12 cellular contexts compared by ENCODE assay signal in the genomic region with DNA sequence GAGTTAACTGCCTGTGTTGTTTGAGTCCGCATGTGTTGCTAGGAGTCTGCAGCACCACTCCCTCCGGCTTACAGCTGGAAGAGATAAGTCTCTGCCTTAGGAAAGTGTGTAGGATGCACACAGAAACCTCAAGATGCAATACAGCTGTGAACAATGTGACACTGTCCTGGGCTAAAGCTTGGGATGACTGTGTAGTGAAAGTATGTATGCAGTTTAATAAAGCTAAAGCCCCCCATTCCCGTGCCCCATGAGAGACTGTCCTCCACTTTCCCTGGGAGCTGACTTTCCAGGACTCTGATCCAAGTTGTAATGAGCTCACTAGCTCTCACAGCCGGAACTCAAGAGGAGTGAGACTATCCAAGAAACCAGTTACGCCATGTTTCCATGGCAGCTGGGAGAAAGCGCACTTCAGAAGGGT.
DNase-seq lines count a peak whose midpoint lies in the region; ATAC-seq and TF ChIP-seq lines count a peak whose summit lies in the region.
"Had no signal": no experiment of that assay in that cellular context is flagged by ENCODE, and none has a peak within 500 bp of the region (broad histone marks: within the 10 kb centered on the region; RNA-seq: fewer than 3 reads in every experiment).

No MANE protein-coding gene starts in this region.

- no peaks in the 10 kb centered on the region for H3K27me3 ChIP-seq in testis

- H3K27ac ChIP-seq in testis = no peak overlapping the region

- peak; percentile 20 for DNase-seq in left cardiac atrium
- DNase-seq in testis = peak; percentile 14
- DNase-seq in T1000 (lab: John Stamatoyannopoulos, UW) = no peak
- DNase-seq in SK-N-DZ (ENCODE audit: low spot score) = no peak
- DNase-seq: central memory CD4-positive, alpha-beta T cell; KG1; NCI-H526; stimulated activated CD4-positive, alpha-beta T cell treated with anti-CD3 and anti-CD28 coated beads, Interleukin-4, amount 100 ng/mL, for 1 hour had no signal

- no peak for TF ChIP-seq CTCF in testis (IDR thresholded peaks at IDR 0.05)

- ATAC-seq in GM19455 (IDR thresholded peaks at IDR 0.05; ENCODE audit: unreplicated experiment) (peak; percentile 23), HG03571 (IDR thresholded peaks at IDR 0.05; ENCODE audit: unreplicated experiment) (peak; percentile 4), left cardiac atrium (peak; percentile 87 to 93), HG03135 (IDR thresholded peaks at IDR 0.05; ENCODE audit: unreplicated experiment) (no peak), HG03039 (IDR thresholded peaks at IDR 0.05; ENCODE audit: unreplicated experiment) (no peak)

- no peaks in the 10 kb centered on the region for H3K36me3 ChIP-seq in testis (ENCODE audit: low read depth, missing control alignments)

- no peaks in the 10 kb centered on the region for H3K9me3 ChIP-seq in testis

- H3K4me1 ChIP-seq in testis = no peaks in the 10 kb centered on the region

- no peak for TF ChIP-seq POLR2A in testis (IDR thresholded peaks at IDR 0.05)

- no peak overlapping the region for H3K4me3 ChIP-seq in testis

- intact Hi-C loops in left cardiac atrium (cut with DNase I) = no loop called here
- intact Hi-C loops in testis (cut with DNase I; ENCODE audit: low total_unique reads) = no loop called here

- 56 to 61% methylated on average over 4 to 6 of the region's 6 CpGs for whole genome bisulfite sequencing in testis, 2 donors

Comparison
In these comparisons a context has a peak if more than half of its experiments do, and no peak if none do; other contexts are left out.
1. ATAC-seq: peak in GM19455 (single experiment), HG03571 (single experiment) and left cardiac atrium (2 of 2); none in HG03135 (single experiment) and HG03039 (single experiment).
2. DNase-seq: peak in left cardiac atrium (single experiment) and testis (single experiment); none in T1000 (single experiment) and SK-N-DZ (single experiment).